In the genomic region with DNA sequence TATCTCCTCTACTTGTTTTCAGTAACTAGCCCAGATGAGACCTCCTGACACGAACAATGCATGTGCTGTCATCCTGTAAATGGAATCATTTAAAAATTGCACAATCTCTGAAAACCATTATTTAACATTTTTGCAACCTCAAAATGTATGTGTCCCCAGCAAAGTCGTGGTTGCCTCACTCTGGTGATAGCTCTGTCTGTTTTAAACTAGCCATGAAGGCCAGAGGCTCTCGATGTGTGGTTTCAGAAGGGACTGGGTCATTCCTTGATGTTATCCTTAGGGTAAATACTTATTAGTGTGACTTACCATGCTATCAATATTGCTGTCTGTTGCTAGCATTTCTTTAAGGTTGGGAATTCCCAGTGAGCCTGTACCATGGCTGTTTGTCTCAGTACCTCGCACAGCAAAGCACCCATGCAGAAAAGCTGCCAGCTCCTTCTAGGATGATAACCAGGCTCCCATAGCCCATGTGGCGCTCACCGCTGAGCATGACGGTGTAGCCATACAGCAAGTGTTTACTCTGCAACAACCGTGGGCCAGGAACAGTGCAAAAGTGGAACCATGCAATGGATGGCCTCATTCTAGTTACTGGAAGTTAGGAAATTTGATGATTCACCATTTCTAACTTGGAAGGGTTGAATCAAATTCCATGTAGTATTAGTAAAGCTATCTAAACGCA, we compare ENCODE assay signal across 9 cellular contexts. TPM values are rescaled to one million over a fixed set of nuclear protein-coding genes. Genes with fewer than 3 reads are reported as not detected.
DNase-seq lines count a peak whose midpoint lies in the region; ATAC-seq, FAIRE-seq and TF ChIP-seq lines count a peak whose summit lies in the region.
"Had no signal": no experiment of that assay in that cellular context is flagged by ENCODE, and none has a peak within 500 bp of the region (broad histone marks: within the 10 kb centered on the region; RNA-seq: fewer than 3 reads in every experiment).

No MANE protein-coding gene starts in this region.

- H3K9ac ChIP-seq in HUES48 (ENCODE audit: low read depth, low read length) (peak overlapping the region; percentile 58), K562 (ENCODE audit: insufficient read depth in 1 of 2, low read depth in 2 of 2, low read length in 2 of 2) (no peak overlapping the region), iPS-20b (ENCODE audit: low read depth, low read length) (peak overlapping the region; percentile 83; the same call in 1 of the 2 replicates), kidney (ENCODE audit: low read length in 2 of 2) (no peak overlapping the region)

- BruUV-seq in K562 (replicated peaks; lab: Mats Ljungman, UMichigan): no TSS peak

- H3K4me1 ChIP-seq in HUES48 (ENCODE audit: control insufficient read depth, insufficient read depth, low read length) (peaks cover 48% of the 10 kb centered on the region), K562 (replicated peaks in 1 of 2; ENCODE audit: control insufficient read depth in 2 of 2, insufficient read depth in 2 of 2, low read length in 2 of 2) (peaks cover 10 to 18% of the 10 kb centered on the region in 2 experiments), iPS-20b (ENCODE audit: insufficient read depth, low read length) (peaks cover 41% of the 10 kb centered on the region), kidney (ENCODE audit: control insufficient read depth in 1 of 2, insufficient read depth in 1 of 2, low read depth in 1 of 2, low read length in 2 of 2) (peaks cover 4 to 7% of the 10 kb centered on the region in 2 donors)

- peaks cover 9% of the 10 kb centered on the region for H3K27me3 Mint-ChIP-seq in progenitor cell of endocrine pancreas

- no peak for ATAC-seq in K562
- no peak for ATAC-seq in GM19455 (IDR thresholded peaks at IDR 0.05; ENCODE audit: unreplicated experiment)

- H3K9me1 ChIP-seq in K562 (ENCODE audit: control insufficient read depth, insufficient read depth, low read length): peaks cover 4% of the 10 kb centered on the region

- peaks cover 1% of the 10 kb centered on the region for H3K36me3 Mint-ChIP-seq in progenitor cell of endocrine pancreas (ENCODE audit: insufficient read depth)

- H3K4me3 ChIP-seq in HUES48 (ENCODE audit: low read depth, low read length) (no peak overlapping the region), K562 (no peak overlapping the region), iPS-20b (ENCODE audit: low read length) (peak overlapping the region; percentile 42; the same call in 1 of the 2 replicates), kidney (ENCODE audit: low read length in 2 of 2) (no peak overlapping the region)

- no peak overlapping the region for H2AFZ ChIP-seq in K562 (ENCODE audit: low read depth, low read length)

- no peak overlapping the region for H3K4me2 ChIP-seq in K562 (ENCODE audit: insufficient read depth, low read length)

- no peaks in the 10 kb centered on the region for H4K20me1 ChIP-seq in K562 (replicated peaks; ENCODE audit: control insufficient read depth, insufficient read depth, low read length)

- H3K4me1 Mint-ChIP-seq in progenitor cell of endocrine pancreas (ENCODE audit: low read depth): peaks cover 30% of the 10 kb centered on the region

- DNase-seq in K562 (ENCODE audit: extremely low read depth in 1 of 4, low spot score in 3 of 4): no peak
- peak; percentile 94 for DNase-seq in stromal cell of bone marrow (ENCODE audit: low read depth)
- no peak for DNase-seq in NCI-H345 (lab: John Stamatoyannopoulos, UW)
- no peak for DNase-seq in kidney
- no peak for DNase-seq in progenitor cell of endocrine pancreas (ENCODE audit: low spot score, unreplicated experiment)
- DNase-seq: activated CD4-positive, CD25-positive, alpha-beta regulatory T cell had no signal

- H3K27me3 ChIP-seq in HUES48 (ENCODE audit: control insufficient read depth, insufficient read depth, low read length) (no peaks in the 10 kb centered on the region), K562 (ENCODE audit: control insufficient read depth in 2 of 2, insufficient read depth in 2 of 2, low read length in 2 of 2) (peaks cover 0 to 6% of the 10 kb centered on the region in 2 experiments; a peak in 2 of 5 replicates), iPS-20b (ENCODE audit: insufficient read depth, low read length) (no peaks in the 10 kb centered on the region)

- 34% methylated on average over 9 of the region's 9 CpGs for WGBS in K562 (ENCODE audit: insufficient coverage, low coverage, missing lambda C conversion rate)

- H3K4me3 Mint-ChIP-seq in progenitor cell of endocrine pancreas (ENCODE audit: low read depth): no peak overlapping the region

- CTCF ChIA-PET in K562 (lab: Yijun Ruan, JAX; ENCODE audit: low intra/inter-chr PET ratio): no interaction called here

- no peaks in the 10 kb centered on the region for H3K36me3 ChIP-seq in HUES48 (ENCODE audit: control insufficient read depth, insufficient read depth, low read length)
- H3K36me3 ChIP-seq in K562 (ENCODE audit: control insufficient read depth, insufficient read depth, low read length): peaks cover 6% of the 10 kb centered on the region; the same call in 1 of the 3 replicates
- peaks cover 6% of the 10 kb centered on the region for H3K36me3 ChIP-seq in iPS-20b (ENCODE audit: insufficient read depth, low read depth, low read length)
- H3K36me3 ChIP-seq in kidney (ENCODE audit: control insufficient read depth in 1 of 2, insufficient read depth in 2 of 2, low read length in 2 of 2): peaks cover 0 to 6% of the 10 kb centered on the region in 2 donors

- no peak for TF ChIP-seq POLR2A in K562 (conservative IDR thresholded peaks at IDR 0.05)

- H3K79me2 ChIP-seq in K562 (ENCODE audit: control insufficient read depth, insufficient read depth, low read length): peaks cover 21% of the 10 kb centered on the region

- no peak overlapping the region for H3K27ac Mint-ChIP-seq in progenitor cell of endocrine pancreas

- intact Hi-C loops in K562 (cut with micrococcal nuclease) (no loop called here), kidney (cut with DNase I) (no loop called here)

- no peak for TF ChIP-seq CTCF in K562 (IDR thresholded peaks at IDR 0.05 in 2 of 3, conservative IDR thresholded peaks at IDR 0.05 in 1 of 3; ENCODE audit: insufficient read depth in 2 of 3, low read depth in 1 of 3, low read length in 3 of 3)
- TF ChIP-seq CTCF in kidney (IDR thresholded peaks at IDR 0.05; ENCODE audit: borderline replicate concordance, extremely low read depth, insufficient read depth): no peak
- TF ChIP-seq CTCF in progenitor cell of endocrine pancreas (IDR thresholded peaks at IDR 0.05; ENCODE audit: unreplicated experiment): no peak

- in situ Hi-C loops in K562 (cut with MboI): no loop called here

- no peak for TF ChIP-seq RAD21 in K562 (CRISPR knock-in tag; conservative IDR thresholded peaks at IDR 0.05 in 1 of 2, IDR thresholded peaks at IDR 0.05 in 1 of 2)

- TF ChIP-seq EP300 in K562 (IDR thresholded peaks at IDR 0.05; ENCODE audit: low read length): no peak

- H3K9me3 ChIP-seq in HUES48 (ENCODE audit: control insufficient read depth, insufficient read depth, low read length): no peaks in the 10 kb centered on the region
- no peaks in the 10 kb centered on the region for H3K9me3 ChIP-seq in K562 (replicated peaks; ENCODE audit: control insufficient read depth, insufficient read depth, low read depth, low read length)
- H3K9me3 ChIP-seq in iPS-20b (ENCODE audit: insufficient read depth, low read depth, low read length): no peaks in the 10 kb centered on the region
- no peaks in the 10 kb centered on the region for H3K9me3 ChIP-seq in kidney (ENCODE audit: control insufficient read depth in 1 of 2, low read length in 2 of 2)

- H3K9me3 Mint-ChIP-seq in progenitor cell of endocrine pancreas (ENCODE audit: low read depth): no peaks in the 10 kb centered on the region

- POLR2A ChIA-PET in K562 (lab: Yijun Ruan, JAX): interaction anchor here (0.5 to 1.4 kb wide), 3 partner anchors 10 to 195 kb away, joined by 3 to 4 read pairs (median 3); no protein-coding TSS in a partner anchor

- FAIRE-seq in K562 (lab: Jason Lieb, UNC): no peak
- FAIRE-seq in kidney (lab: Jason Lieb, UNC): no peak

- peak overlapping the region; percentile 99 for H3K27ac ChIP-seq in HUES48 (ENCODE audit: low read depth, low read length)
- H3K27ac ChIP-seq in K562 (ENCODE audit: extremely low read depth, low read depth, low read length): no peak overlapping the region
- H3K27ac ChIP-seq in iPS-20b (ENCODE audit: low read length): peak overlapping the region; percentile 98
- peak overlapping the region in 1 of 2 donors; percentile 52 for H3K27ac ChIP-seq in kidney (ENCODE audit: low read depth in 2 of 2, low read length in 2 of 2)

RNA-seq across cellular contexts. Expression of a gene that starts 2.9 kb away (rescaled TPM):
- 72.8 and 169 TPM in 2 replicates for total RNA-seq in K562 (2011; cell fraction: chromatin; rRNA removed; ENCODE audit: low replicate concordance)
- 88.1 and 96.7 TPM in 2 replicates for total RNA-seq in K562 (2011; cell fraction: nucleolus; rRNA removed)
- total RNA-seq in K562 (2011; cell fraction: nucleoplasm; rRNA removed): 70.5 and 71.8 TPM in 2 replicates
- total RNA-seq in K562 (2014; rRNA removed) (24.0 and 33.4 TPM in 2 replicates), K562 (2014; rRNA removed; fragmentation: Illumina TruSeq; extraction: Trizol) (10.7 and 14.0 TPM in 2 replicates), K562 (2015; rRNA removed; fragmentation: Illumina TruSeq; extraction: Trizol) (16.9 and 20.3 TPM in 2 replicates), K562 (2021) (33.5 and 38.4 TPM in 2 replicates), kidney (65.4 TPM), progenitor cell of endocrine pancreas (66.1 and 67.1 TPM in 2 replicates)
- polyA plus RNA-seq in K562 (2011; rRNA removed) (39.4 and 43.6 TPM in 2 replicates), K562 (2014; fragmentation: Illumina TruSeq; extraction: Trizol) (22.3 and 27.0 TPM in 2 replicates), K562 (2014; fragmentation: Nextera tagmentation; extraction: Ambion mirVana) (1 to 10 TPM; 1.3 to 1.8 TPM), K562 (2014; rRNA removed) (29.7 and 36.0 TPM in 2 replicates), kidney (ENCODE audit: insufficient read depth, low read depth, low replicate concordance) (15.6 TPM)
- polyA plus RNA-seq in K562 (2011; cell fraction: cytosol; rRNA removed): 36.4 and 45.7 TPM in 2 replicates
- polyA plus RNA-seq in K562 (2011; cell fraction: nucleus; rRNA removed): 113 and 149 TPM in 2 replicates
- 24.6 and 37.9 TPM in 2 replicates for polyA plus RNA-seq in K562 (2012)
- 23.3 and 26.9 TPM in 2 replicates for polyA minus RNA-seq in K562 (2011; rRNA and poly(A)+ RNA removed)
- polyA minus RNA-seq in K562 (2011; cell fraction: cytosol; rRNA and poly(A)+ RNA removed): 30.8 and 30.9 TPM in 2 replicates
- 40.8 and 57.1 TPM in 2 replicates for polyA minus RNA-seq in K562 (2011; cell fraction: nucleus; rRNA and poly(A)+ RNA removed)

RNA-seq across cellular contexts. Expression of a gene that starts 15.7 kb away (rescaled TPM):
- total RNA-seq in K562 (2011; cell fraction: chromatin; rRNA removed; ENCODE audit: low replicate concordance): 20.8 and 58.5 TPM in 2 replicates
- 62.9 and 64.2 TPM in 2 replicates for total RNA-seq in K562 (2011; cell fraction: nucleolus; rRNA removed)
- 32.2 and 39.5 TPM in 2 replicates for total RNA-seq in K562 (2011; cell fraction: nucleoplasm; rRNA removed)
- total RNA-seq in K562 (2014; rRNA removed): 37.3 and 38.9 TPM in 2 replicates
- 13.7 and 14.4 TPM in 2 replicates for total RNA-seq in K562 (2014; rRNA removed; fragmentation: Illumina TruSeq; extraction: Trizol)
- total RNA-seq in K562 (2015; rRNA removed; fragmentation: Illumina TruSeq; extraction: Trizol): 10.9 and 12.3 TPM in 2 replicates
- 30.7 and 36.8 TPM in 2 replicates for total RNA-seq in K562 (2021)
- 12.7 and 17.9 TPM in 2 replicates for polyA plus RNA-seq in K562 (2011; rRNA removed)
- polyA plus RNA-seq in K562 (2011; cell fraction: cytosol; rRNA removed): 12.3 and 31.5 TPM in 2 replicates
- 26.9 and 59.7 TPM in 2 replicates for polyA plus RNA-seq in K562 (2011; cell fraction: nucleus; rRNA removed)
- polyA plus RNA-seq in K562 (2012): 8.8 and 9.6 TPM in 2 replicates
- 12.5 and 19.4 TPM in 2 replicates for polyA plus RNA-seq in K562 (2014; fragmentation: Illumina TruSeq; extraction: Trizol)
- polyA plus RNA-seq in K562 (2014; fragmentation: Nextera tagmentation; extraction: Ambion mirVana): under 1 TPM; 0.56 to 0.92 TPM
- polyA plus RNA-seq in K562 (2014; rRNA removed): 17.5 and 21.9 TPM in 2 replicates
- 12.4 and 23.2 TPM in 2 replicates for polyA minus RNA-seq in K562 (2011; rRNA and poly(A)+ RNA removed)
- 22.2 and 30.9 TPM in 2 replicates for polyA minus RNA-seq in K562 (2011; cell fraction: cytosol; rRNA and poly(A)+ RNA removed)
- 23.3 and 27.7 TPM in 2 replicates for polyA minus RNA-seq in K562 (2011; cell fraction: nucleus; rRNA and poly(A)+ RNA removed)
- 110 TPM for total RNA-seq in kidney
- 31.2 TPM for polyA plus RNA-seq in kidney (ENCODE audit: insufficient read depth, low read depth, low replicate concordance)
- 5.4 and 5.8 TPM in 2 replicates for total RNA-seq in progenitor cell of endocrine pancreas

Comparison
In these comparisons a context has a peak if more than half of its experiments do, and no peak if none do; other contexts are left out.
1. H3K9ac ChIP-seq: peak in HUES48 (single experiment) and iPS-20b (single experiment); none in K562 (0 of 2) and kidney (0 of 2).